ENCODE assay signal across 8 cellular contexts in the genomic region with DNA sequence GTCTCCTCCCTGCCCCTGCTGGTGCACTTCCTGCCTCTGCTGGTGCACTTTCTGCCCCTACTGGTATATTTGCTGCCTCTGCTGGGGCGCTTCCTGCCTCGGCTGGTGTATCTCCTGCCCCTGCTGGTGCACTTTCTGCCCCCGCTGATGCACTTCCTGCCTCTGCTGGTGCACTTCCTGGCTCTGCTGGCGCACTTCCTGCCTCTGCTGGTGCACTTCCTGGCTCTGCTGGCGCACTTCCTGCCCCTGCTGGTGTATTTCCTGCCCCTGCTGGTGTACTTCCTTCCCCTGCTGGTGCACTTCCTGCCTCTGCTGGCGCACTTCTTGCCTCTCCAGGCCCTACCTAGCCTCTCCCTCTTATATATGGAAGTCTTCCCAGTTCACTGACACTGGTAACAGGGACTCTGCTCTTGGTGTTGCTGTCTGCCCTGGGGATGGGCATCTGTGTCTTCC. TPM values are rescaled to one million over a fixed set of nuclear protein-coding genes. Genes with fewer than 3 reads are reported as not detected.
DNase-seq lines count a peak whose midpoint lies in the region; ATAC-seq and TF ChIP-seq lines count a peak whose summit lies in the region.

No MANE protein-coding gene starts in this region.

- DNase-seq in Right ventricle myocardium superior (peak; percentile 48), right atrium auricular region (ENCODE audit: low spot score) (no peak), activated T-helper 1 cell treated with Interleukin-2 at 50 U/mL for 16 hours (ENCODE audit: low read depth) (peak; percentile 78), mucosa of descending colon (peak; percentile 60 to 85 (median 61)), transverse colon (peak; percentile 65), NCI-H345 (lab: John Stamatoyannopoulos, UW) (no peak), NOMO-1 (lab: John Stamatoyannopoulos, UW; ENCODE audit: unreplicated experiment in 2 of 2) (no peak)

- H3K9me3 ChIP-seq in right atrium auricular region = no peaks in the 10 kb centered on the region
- no peaks in the 10 kb centered on the region for H3K9me3 ChIP-seq in mucosa of descending colon
- no peaks in the 10 kb centered on the region for H3K9me3 ChIP-seq in transverse colon

- TF ChIP-seq CTCF in right atrium auricular region (IDR thresholded peaks at IDR 0.05) (no peak), mucosa of descending colon (IDR thresholded peaks at IDR 0.05) (no peak), transverse colon (IDR thresholded peaks at IDR 0.05) (peak in 1 of 5 experiments; percentile 29)

- in situ Hi-C loops in transverse colon (cut with MboI; ENCODE audit: low pct_ligation_motif_present in 1 of 4, low pct_unique_long_range_greater_than_20kb in 1 of 4, low sequenced_read_pairs in 3 of 4) = no loop called here

- H3K36me3 ChIP-seq in right atrium auricular region (no peaks in the 10 kb centered on the region), mucosa of descending colon (ENCODE audit: low read depth) (no peaks in the 10 kb centered on the region), transverse colon (no peaks in the 10 kb centered on the region)

- no peaks in the 10 kb centered on the region for H3K4me1 ChIP-seq in right atrium auricular region
- peaks cover 8% of the 10 kb centered on the region for H3K4me1 ChIP-seq in mucosa of descending colon (ENCODE audit: low read depth)
- H3K4me1 ChIP-seq in transverse colon = peaks cover 0 to 7% (median 3%) of the 10 kb centered on the region in 4 donors

- TF ChIP-seq POLR2A in transverse colon (IDR thresholded peaks at IDR 0.05) = no peak

- H3K27ac ChIP-seq in right atrium auricular region (peak overlapping the region in 1 of 2 donors; percentile 22), transverse colon (peak overlapping the region in 2 of 4 donors; percentile 13 to 43)

- intact Hi-C loops in Right ventricle myocardium superior (cut with DNase I) (no loop called here), mucosa of descending colon (cut with DNase I, micrococcal nuclease) (no loop called here), transverse colon (cut with DNase I; ENCODE audit: low total_unique reads) (no loop called here)

- H3K4me3 ChIP-seq in right atrium auricular region (no peak overlapping the region), mucosa of descending colon (no peak overlapping the region), transverse colon (no peak overlapping the region)

- TF ChIP-seq EP300 in transverse colon (IDR thresholded peaks at IDR 0.05; ENCODE audit: low read depth) = no peak

- ATAC-seq in Right ventricle myocardium superior (ENCODE audit: poor library complexity) = no peak
- ATAC-seq in mucosa of descending colon = peak; percentile 73
- ATAC-seq in GM19467 (IDR thresholded peaks at IDR 0.05; ENCODE audit: unreplicated experiment) = no peak

- no peaks in the 10 kb centered on the region for H3K27me3 ChIP-seq in right atrium auricular region
- H3K27me3 ChIP-seq in transverse colon = no peaks in the 10 kb centered on the region

- WGBS in transverse colon (ENCODE audit: low coverage in 1 of 2), 2 donors = 67% methylated on average over 6 of the region's 6 CpGs; no CpG with 5 or more reads in 1 of the 2 donors

RNA-seq across cellular contexts. Expression of a gene that starts 10.1 kb away (rescaled TPM):
- total RNA-seq in Right ventricle myocardium superior (15.1 TPM), right atrium auricular region (10 to 100 TPM; 18.4 to 38.8 TPM), mucosa of descending colon (10 to 100 TPM; 14.0 to 26.0 (median 25.3) TPM), transverse colon (10 to 100 TPM in 3 of 4 donors, 1 to 10 TPM in 1; 2.0 to 48.6 (median 21.4) TPM)

RNA-seq across cellular contexts. Expression of a gene that starts 36.1 kb away (rescaled TPM):
- total RNA-seq in Right ventricle myocardium superior (not detected), right atrium auricular region (not detected), mucosa of descending colon (not detected), transverse colon (not detected)

RNA-seq across cellular contexts. Expression of a gene that starts 38.9 kb away (rescaled TPM):
- total RNA-seq in Right ventricle myocardium superior = 1.5 TPM
- 1 to 10 TPM in 1 of 2 donors, under 1 TPM in 1; 0.89 to 2.8 TPM for total RNA-seq in right atrium auricular region
- total RNA-seq in mucosa of descending colon = 1 to 10 TPM in 2 of 3 donors, under 1 TPM in 1; 0.67 to 4.0 (median 2.5) TPM
- 1 to 10 TPM in 3 of 4 donors, not detected in 1; 2.2 to 5.5 (median 4.5) TPM for total RNA-seq in transverse colon

RNA-seq across cellular contexts. Expression of a gene that starts 48.5 kb away (rescaled TPM):
- total RNA-seq in Right ventricle myocardium superior (4.3 TPM), right atrium auricular region (1 to 10 TPM; 5.6 to 7.5 TPM), mucosa of descending colon (10 to 100 TPM in 1 of 3 donors, 1 to 10 TPM in 2; 9.0 to 14.2 (median 9.1) TPM), transverse colon (10 to 100 TPM in 2 of 4 donors, 1 to 10 TPM in 2; 3.2 to 65.5 (median 9.8) TPM)

Comparison
In these comparisons a context has a peak if more than half of its experiments do, and no peak if none do; other contexts are left out.
1. DNase-seq: peak in Right ventricle myocardium superior (single experiment), activated T-helper 1 cell treated with Interleukin-2 at 50 U/mL for 16 hours (single experiment), mucosa of descending colon (3 of 3) and transverse colon (single experiment); none in right atrium auricular region (single experiment), NCI-H345 (single experiment) and NOMO-1 (0 of 2).